Comparison of ENCODE assay signal across 9 cellular contexts in the genomic region with DNA sequence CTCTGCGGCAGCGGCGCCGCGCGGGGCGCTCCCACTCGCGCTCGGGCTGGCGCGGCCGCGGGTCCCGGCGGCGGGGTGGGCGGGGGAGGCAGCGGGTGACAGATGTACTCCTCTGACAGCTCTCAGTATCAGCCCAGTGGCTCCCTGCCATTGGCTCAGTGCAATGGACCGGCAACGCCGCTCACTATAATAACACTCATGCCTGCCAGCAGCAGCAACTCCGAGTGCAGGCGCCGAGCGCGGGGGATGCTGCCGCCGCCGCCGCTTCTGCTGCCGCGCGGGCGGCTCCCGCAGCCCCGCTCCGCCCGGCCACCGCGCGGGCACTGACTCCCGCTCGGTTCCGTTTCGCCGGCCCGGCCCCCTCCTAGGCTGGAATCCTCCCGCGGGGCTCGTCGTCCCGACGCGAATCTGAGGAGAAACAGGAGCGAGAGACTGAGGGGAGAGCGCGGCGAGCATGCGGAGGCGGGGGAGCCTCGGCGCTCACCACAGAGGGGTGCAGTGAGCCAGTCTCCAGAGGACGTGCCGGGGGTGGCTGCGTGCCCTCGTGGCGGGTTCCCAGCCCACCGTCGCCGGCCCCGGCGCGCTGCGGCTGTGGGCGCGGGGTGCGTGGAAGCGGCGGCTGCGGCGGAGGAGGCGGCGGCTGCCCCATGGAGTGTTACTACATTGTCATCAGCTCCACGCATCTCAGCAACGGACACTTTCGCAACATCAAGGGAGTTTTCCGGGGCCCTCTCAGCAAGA. TPM values are rescaled to one million over a fixed set of nuclear protein-coding genes. Genes with fewer than 3 reads are reported as not detected.
DNase-seq lines count a peak whose midpoint lies in the region; ATAC-seq and FAIRE-seq lines count a peak whose summit lies in the region.
"Had no signal": no experiment of that assay in that cellular context is flagged by ENCODE, and none has a peak within 500 bp of the region (broad histone marks: within the 10 kb centered on the region; RNA-seq: fewer than 3 reads in every experiment).

ZNF804A (plus strand) TSS at position 217 of the 741 bp plus-strand sequence; CDS start at position 648, 431 bp downstream.

- H3K4me3 Mint-ChIP-seq in activated CD4-positive, alpha-beta memory T cell treated with anti-CD3 and anti-CD28 coated beads for 36 hours = peak within 1 kb of the TSS; percentile 36

- peaks cover 10% of the 10 kb centered on the region for H3K4me1 Mint-ChIP-seq in activated CD4-positive, alpha-beta memory T cell treated with anti-CD3 and anti-CD28 coated beads for 36 hours (ENCODE audit: low read depth)

- no peaks in the 10 kb centered on the region for H3K36me3 Mint-ChIP-seq in activated CD4-positive, alpha-beta memory T cell treated with anti-CD3 and anti-CD28 coated beads for 36 hours

- H3K9me3 Mint-ChIP-seq in activated CD4-positive, alpha-beta memory T cell treated with anti-CD3 and anti-CD28 coated beads for 36 hours = no peaks in the 10 kb centered on the region

- POLR2A ChIA-PET in activated CD4-positive, alpha-beta memory T cell treated with anti-CD3 and anti-CD28 coated beads for 36 hours (lab: Charles Lee) = interaction anchor here (0.5 kb wide), 1 partner anchor 610 kb away, joined by 3 read pairs; no protein-coding TSS in a partner anchor

- no peak for FAIRE-seq in urothelium cell line (lab: Jason Lieb, UNC)
- FAIRE-seq: TTC549 had no signal

- CTCF ChIA-PET in activated CD4-positive, alpha-beta memory T cell treated with anti-CD3 and anti-CD28 coated beads for 36 hours (lab: Charles Lee) = no interaction called here

- H3K27ac Mint-ChIP-seq in activated CD4-positive, alpha-beta memory T cell treated with anti-CD3 and anti-CD28 coated beads for 36 hours = no peak within 1 kb of the TSS

- peaks cover 36% of the 10 kb centered on the region for H3K27me3 Mint-ChIP-seq in activated CD4-positive, alpha-beta memory T cell treated with anti-CD3 and anti-CD28 coated beads for 36 hours

- intact Hi-C loops in activated CD4-positive, alpha-beta memory T cell treated with anti-CD3 and anti-CD28 coated beads for 36 hours (cut with micrococcal nuclease) = no loop called here

- ATAC-seq in GM18868 (IDR thresholded peaks at IDR 0.05; ENCODE audit: unreplicated experiment) (peak; percentile 87), HG02970 (IDR thresholded peaks at IDR 0.05; ENCODE audit: low FRiP score, unreplicated experiment) (peak; percentile 92)

- peak; percentile 93 for DNase-seq in CD1c-positive myeloid dendritic cell (ENCODE audit: extremely low spot score)
- DNase-seq in NCI-H2171 (lab: John Stamatoyannopoulos, UW) = peak; percentile 74
- peak; percentile 11 for DNase-seq in activated CD4-positive, alpha-beta memory T cell treated with anti-CD3 and anti-CD28 coated beads for 36 hours
- peak; percentile 65 for DNase-seq in fibroblast of peridontal ligament (ENCODE audit: extremely low read depth)
- peak; percentile 41 for DNase-seq in myocyte (ENCODE audit: low read depth)
- DNase-seq in urothelium cell line (ENCODE audit: low spot score) = peak; percentile 17

RNA-seq across cellular contexts. Expression of gene ZNF804A, which starts in this region (rescaled TPM):
- not detected for total RNA-seq in activated CD4-positive, alpha-beta memory T cell treated with anti-CD3 and anti-CD28 coated beads for 36 hours
- 0.05 TPM in 1 of 2 replicates, not detected in the other for total RNA-seq in myocyte
- 0.05 TPM for polyA plus RNA-seq in myocyte (2012)

Comparison
In these comparisons a context has a peak if more than half of its experiments do, and no peak if none do; other contexts are left out.
1. Peak in every context shown above with its lines: DNase-seq and ATAC-seq.
2. Peak in DNase-seq in activated CD4-positive, alpha-beta memory T cell treated with anti-CD3 and anti-CD28 coated beads for 36 hours; RNA of the gene not detected or under 1 TPM.
3. Peak in DNase-seq in myocyte; RNA of the gene not detected or under 1 TPM.
4. DNase-seq: peak in every context shown above with its lines; median percentile 93 in CD1c-positive myeloid dendritic cell; 74 in NCI-H2171; 65 in fibroblast of peridontal ligament; 41 in myocyte; 17 in urothelium cell line; 11 in activated CD4-positive, alpha-beta memory T cell treated with anti-CD3 and anti-CD28 coated beads for 36 hours.